2 cellular contexts compared by ENCODE assay signal in genomic region chr7:66355762-66356161, GRCh38.
TF ChIP-seq lines count a peak whose summit lies in the region.

No MANE protein-coding gene starts in this region.

TF ChIP-seq in HepG2, 621 proteins besides CTCF, POLR2A, EP300 and RAD21 (continued from another document):
- TF ChIP-seq ZNF841 (CRISPR knock-in tag; IDR thresholded peaks at IDR 0.05; ENCODE audit: borderline replicate concordance), result no peak
- TF ChIP-seq CEBPB (IDR thresholded peaks at IDR 0.05; ENCODE audit: borderline replicate concordance, low read depth, low read length), result peak; percentile 20; the same call in 1 of the 2 replicates
- no peak for TF ChIP-seq ARID4A (CRISPR knock-in tag; IDR thresholded peaks at IDR 0.05; ENCODE audit: borderline replicate concordance)
- TF ChIP-seq ESRRA (CRISPR knock-in tag; IDR thresholded peaks at IDR 0.05; ENCODE audit: low read depth), result no peak
- TF ChIP-seq SAFB2 (CRISPR knock-in tag; IDR thresholded peaks at IDR 0.05; ENCODE audit: borderline replicate concordance, low read depth), result no peak
- TF ChIP-seq ATF4 (CRISPR knock-in tag; IDR thresholded peaks at IDR 0.05), result 0 out of 4 replicates have a peak, but pooled peaks of 1 of the 2 experiments have one; percentile 11
- no peak for TF ChIP-seq TFE3 (CRISPR knock-in tag; IDR thresholded peaks at IDR 0.05)
- no peak for TF ChIP-seq ZFP62 (CRISPR knock-in tag; IDR thresholded peaks at IDR 0.05)
- no peak for TF ChIP-seq ELF3 (CRISPR knock-in tag; IDR thresholded peaks at IDR 0.05)
- 0 out of 2 replicates have a peak, but pooled peaks have one; percentile 24 for TF ChIP-seq CEBPG (CRISPR knock-in tag; IDR thresholded peaks at IDR 0.05)
- TF ChIP-seq ZNF639 (CRISPR knock-in tag; conservative IDR thresholded peaks at IDR 0.05), result no peak
- no peak for TF ChIP-seq ZNF558 (CRISPR knock-in tag; IDR thresholded peaks at IDR 0.05; ENCODE audit: borderline replicate concordance)
- 0 out of 2 replicates have a peak, but pooled peaks have one; percentile 29 for TF ChIP-seq FOSL2 (CRISPR knock-in tag; IDR thresholded peaks at IDR 0.05)
- TF ChIP-seq ZNF782 (CRISPR knock-in tag; IDR thresholded peaks at IDR 0.05; ENCODE audit: borderline replicate concordance), result no peak
- peak; percentile 60 for TF ChIP-seq TEAD3 (CRISPR knock-in tag; optimal IDR thresholded peaks at IDR 0.05; ENCODE audit: borderline replicate concordance)
TF ChIP-seq in HepG2: peak in this region for 5.

TF ChIP-seq in GM23338, 12 proteins besides CTCF, POLR2A, EP300 and RAD21:
- no peak for TF ChIP-seq NANOG (IDR thresholded peaks at IDR 0.05; ENCODE audit: borderline replicate concordance)
- TF ChIP-seq CREB1 (CRISPR knock-in tag; IDR thresholded peaks at IDR 0.05; ENCODE audit: low read depth), result no peak
- TF ChIP-seq REST (IDR thresholded peaks at IDR 0.05; ENCODE audit: unreplicated experiment), result no peak
- no peak for TF ChIP-seq EZH2phosphoT487 (IDR thresholded peaks at IDR 0.05; ENCODE audit: unreplicated experiment)
- no peak for TF ChIP-seq ZNF114 (CRISPR knock-in tag; IDR thresholded peaks at IDR 0.05)
- no peak for TF ChIP-seq JUNB (IDR thresholded peaks at IDR 0.05; ENCODE audit: unreplicated experiment)
- TF ChIP-seq ETS1 (IDR thresholded peaks at IDR 0.05), result no peak
- no peak for TF ChIP-seq ZNF462 (CRISPR knock-in tag; IDR thresholded peaks at IDR 0.05)
- no peak for TF ChIP-seq STAT1 (IDR thresholded peaks at IDR 0.05; ENCODE audit: unreplicated experiment)
- TF ChIP-seq POLR2AphosphoS5 (IDR thresholded peaks at IDR 0.05; ENCODE audit: low read depth), result no peak
- TF ChIP-seq ZNF331 (CRISPR knock-in tag; IDR thresholded peaks at IDR 0.05; ENCODE audit: low read depth), result no peak
- TF ChIP-seq EZH2 (IDR thresholded peaks at IDR 0.05; ENCODE audit: low read depth, unreplicated experiment), result no peak
TF ChIP-seq in GM23338: peak in this region for 0.
